8 cellular contexts compared by ENCODE assay signal in the genomic region with DNA sequence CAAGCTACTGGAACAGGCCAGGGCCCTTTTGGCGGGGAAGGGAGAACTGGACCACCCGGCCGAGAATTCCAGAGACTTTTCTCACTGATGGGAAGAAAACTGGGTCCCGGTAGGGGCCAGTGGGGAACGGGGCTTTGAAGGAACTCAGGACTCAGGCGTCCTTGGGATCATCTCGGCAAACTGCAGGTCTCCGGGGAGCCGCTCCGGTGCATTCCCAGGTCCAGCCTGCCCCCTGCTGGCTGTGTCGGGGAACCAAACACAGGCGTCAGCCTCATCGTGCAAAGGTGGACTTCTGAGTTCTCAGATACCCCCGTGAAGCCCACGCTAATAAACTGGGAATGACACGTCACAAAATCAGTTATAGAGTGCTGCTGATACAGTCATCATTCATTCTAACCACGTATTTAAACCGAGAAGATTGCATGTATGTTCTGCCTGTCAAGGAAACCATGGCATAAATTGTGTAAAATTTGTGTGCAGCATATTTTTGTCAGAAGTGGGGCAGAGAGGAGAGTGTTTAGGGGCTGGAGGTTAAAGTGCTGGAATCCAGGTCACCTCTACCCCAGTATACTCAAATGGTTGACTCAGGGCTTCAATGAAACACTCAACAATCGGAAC.
A peak's percentile ranks its signal among the peaks of the same experiment; 100 is the strongest.
DNase-seq lines count a peak whose midpoint lies in the region; ATAC-seq, FAIRE-seq and TF ChIP-seq lines count a peak whose summit lies in the region.

No MANE protein-coding gene starts in this region.

- peak overlapping the region; percentile 18 for H3K4me2 ChIP-seq in osteoblast (ENCODE audit: insufficient read depth, low read length)

- no peaks in the 10 kb centered on the region for H3K79me2 ChIP-seq in osteoblast (ENCODE audit: insufficient read depth, low read length)

- no peak overlapping the region for H3K4me3 ChIP-seq in osteoblast (ENCODE audit: insufficient read depth, low read length)
- no peak overlapping the region for H3K4me3 ChIP-seq in CD8-positive, alpha-beta memory T cell (ENCODE audit: low read length)

- no peaks in the 10 kb centered on the region for H3K36me3 ChIP-seq in osteoblast (ENCODE audit: insufficient read depth, low read length)
- no peaks in the 10 kb centered on the region for H3K36me3 ChIP-seq in CD8-positive, alpha-beta memory T cell (ENCODE audit: insufficient read depth, low read length)

- no peak overlapping the region for H2AFZ ChIP-seq in osteoblast (ENCODE audit: low read length)

- H3K9me3 ChIP-seq in osteoblast (ENCODE audit: low read depth, low read length), result no peaks in the 10 kb centered on the region
- H3K9me3 ChIP-seq in CD8-positive, alpha-beta memory T cell (ENCODE audit: low read length), result no peaks in the 10 kb centered on the region

- peaks cover 3 to 5% of the 10 kb centered on the region in 2 donors for H3K9me3 Mint-ChIP-seq in activated T-cell treated with anti-CD3 and anti-CD28 coated beads, Interleukin-2, amount 50 U/mL, for 72 hours
- peaks cover 0 to 4% (median 1%) of the 10 kb centered on the region in 5 donors for H3K9me3 Mint-ChIP-seq in CD8-positive, alpha-beta memory T cell

- DNase-seq in AG08396 (ENCODE audit: low spot score), result peak; percentile 89
- DNase-seq in GM13977 (ENCODE audit: low spot score), result peak; percentile 90
- peak; percentile 50 for DNase-seq in NCI-H460 (ENCODE audit: extremely low read depth, low read depth)
- peak; percentile 61 to 72 for DNase-seq in activated T-cell treated with anti-CD3 and anti-CD28 coated beads, Interleukin-2, amount 50 U/mL, for 72 hours
- DNase-seq in frontal cortex (ENCODE audit: low spot score in 2 of 2), result peak; percentile 70 to 84
- peak; percentile 96 for DNase-seq in osteoblast (ENCODE audit: insufficient read length, low spot score, missing footprints)
- no peak for DNase-seq in CD8-positive, alpha-beta memory T cell

- POLR2A ChIA-PET in CD8-positive, alpha-beta memory T cell (lab: Charles Lee), result no interaction called here

- H3K4me1 Mint-ChIP-seq in activated T-cell treated with anti-CD3 and anti-CD28 coated beads, Interleukin-2, amount 50 U/mL, for 72 hours (ENCODE audit: low read depth), result no peaks in the 10 kb centered on the region
- peaks cover 2 to 6% (median 5%) of the 10 kb centered on the region in 3 donors for H3K4me1 Mint-ChIP-seq in CD8-positive, alpha-beta memory T cell

- peak in 1 of 2 donors; percentile 33 for ATAC-seq in activated T-cell treated with anti-CD3 and anti-CD28 coated beads, Interleukin-2, amount 50 U/mL, for 72 hours (replicated peaks in 1 of 2)
- no peak for ATAC-seq in GM21723 (IDR thresholded peaks at IDR 0.05; ENCODE audit: unreplicated experiment)

- H3K4me1 ChIP-seq in osteoblast (ENCODE audit: insufficient read depth, low read length), result no peaks in the 10 kb centered on the region
- H3K4me1 ChIP-seq in CD8-positive, alpha-beta memory T cell (ENCODE audit: insufficient read depth, low read length), result no peaks in the 10 kb centered on the region

- no peak overlapping the region for H3K27ac ChIP-seq in osteoblast (ENCODE audit: low read depth, low read length)
- no peak overlapping the region for H3K27ac ChIP-seq in CD8-positive, alpha-beta memory T cell (ENCODE audit: low read depth, low read length)

- H4K20me1 ChIP-seq in osteoblast (ENCODE audit: insufficient read depth, low read length), result no peaks in the 10 kb centered on the region

- TF ChIP-seq CTCF in GM13977 (IDR thresholded peaks at IDR 0.05; ENCODE audit: extremely low read depth, insufficient read depth, missing control alignments), result peak; percentile 90
- TF ChIP-seq CTCF in osteoblast (IDR thresholded peaks at IDR 0.05; ENCODE audit: extremely low read depth, low read depth, low read length), result peak; percentile 87

- in situ Hi-C loops in GM13977 (cut with MboI; ENCODE audit: low pct_unique_long_range_greater_than_20kb, low sequenced_read_pairs, unreplicated experiment), result loop anchor here (10.0 to 25.0 kb wide), 2 partner anchors 393 to 855 kb away; no protein-coding TSS in a partner anchor

- no peak overlapping the region for H3K27ac Mint-ChIP-seq in activated T-cell treated with anti-CD3 and anti-CD28 coated beads, Interleukin-2, amount 50 U/mL, for 72 hours
- no peak overlapping the region for H3K27ac Mint-ChIP-seq in CD8-positive, alpha-beta memory T cell

- peaks cover 69% of the 10 kb centered on the region for H3K27me3 Mint-ChIP-seq in activated T-cell treated with anti-CD3 and anti-CD28 coated beads, Interleukin-2, amount 50 U/mL, for 72 hours (ENCODE audit: low read depth)
- peaks cover 38 to 72% of the 10 kb centered on the region in 2 donors for H3K27me3 Mint-ChIP-seq in CD8-positive, alpha-beta memory T cell

- no peak overlapping the region for H3K4me3 Mint-ChIP-seq in activated T-cell treated with anti-CD3 and anti-CD28 coated beads, Interleukin-2, amount 50 U/mL, for 72 hours
- H3K4me3 Mint-ChIP-seq in CD8-positive, alpha-beta memory T cell, result no peak overlapping the region

- FAIRE-seq in frontal cortex (lab: Jason Lieb, UNC), result no peak

- H3K36me3 Mint-ChIP-seq in activated T-cell treated with anti-CD3 and anti-CD28 coated beads, Interleukin-2, amount 50 U/mL, for 72 hours (ENCODE audit: insufficient read depth in 2 of 2), result peaks cover 0 to 4% of the 10 kb centered on the region in 2 donors
- H3K36me3 Mint-ChIP-seq in CD8-positive, alpha-beta memory T cell, result no peaks in the 10 kb centered on the region

- peaks cover 21% of the 10 kb centered on the region for H3K27me3 ChIP-seq in osteoblast (ENCODE audit: insufficient read depth, low read length)
- H3K27me3 ChIP-seq in CD8-positive, alpha-beta memory T cell (ENCODE audit: insufficient read depth, low read length, poor library complexity, severe bottlenecking), result peaks cover 8% of the 10 kb centered on the region

- CTCF ChIA-PET in CD8-positive, alpha-beta memory T cell (lab: Charles Lee), result interaction anchor here (0.8 kb wide), 1 partner anchor 17 kb away, joined by 3 read pairs; no protein-coding TSS in a partner anchor

Comparison
In these comparisons a context has a peak if more than half of its experiments do, and no peak if none do; other contexts are left out.
1. DNase-seq: peak in AG08396 (single experiment), GM13977 (single experiment), NCI-H460 (single experiment), activated T-cell treated with anti-CD3 and anti-CD28 coated beads, Interleukin-2, amount 50 U/mL, for 72 hours (2 of 2), frontal cortex (2 of 2) and osteoblast (single experiment); none in CD8-positive, alpha-beta memory T cell (0 of 5).